In genomic region chr9:113532809-113533190, GRCh38 we compare ENCODE assay signal across 29 cellular contexts.
"Had no signal": no experiment of that assay in that cellular context is flagged by ENCODE, and none has a peak within 500 bp of the region (broad histone marks: within the 10 kb centered on the region; RNA-seq: fewer than 3 reads in every experiment).

No MANE protein-coding gene starts in this region.

- H3K27me3 Mint-ChIP-seq: activated CD4-positive, alpha-beta memory T cell treated with anti-CD3 and anti-CD28 coated beads, Interleukin-2, amount 10 ng/mL, durations not matched to agents 7 days and 5 days; activated naive CD4-positive, alpha-beta T cell treated with anti-CD3 and anti-CD28 coated beads, Interleukin-2, amount 50 U/mL, for 24 hours had no signal

- H3K27ac ChIP-seq: adrenal gland, breast epithelium, Peyer's patch, RWPE1, SJCRH30, VCaP had no signal

- H3K27me3 ChIP-seq: adrenal gland, breast epithelium, Peyer's patch, SJCRH30 had no signal

- H3K4me3 Mint-ChIP-seq: activated CD4-positive, alpha-beta memory T cell treated with anti-CD3 and anti-CD28 coated beads, Interleukin-2, amount 10 ng/mL, durations not matched to agents 7 days and 5 days; activated naive CD4-positive, alpha-beta T cell treated with anti-CD3 and anti-CD28 coated beads, Interleukin-2, amount 50 U/mL, for 24 hours; activated T-cell treated with anti-CD3 and anti-CD28 coated beads, Interleukin-2, amount 50 U/mL, for 72 hours had no signal

- H3K4me2 ChIP-seq: SK-N-SH had no signal

- ATAC-seq: activated T-cell treated with anti-CD3 and anti-CD28 coated beads, Interleukin-2, amount 50 U/mL, for 72 hours; K562 had no signal

- H3K4me3 ChIP-seq: adrenal gland, breast epithelium, K562, Peyer's patch, SJCRH30 had no signal

- H3K9me3 ChIP-seq: adrenal gland, breast epithelium, Peyer's patch, SJCRH30, SK-N-SH had no signal

- DNase-seq: activated CD4-positive, alpha-beta memory T cell treated with anti-CD3 and anti-CD28 coated beads, Interleukin-2, amount 10 ng/mL, durations not matched to agents 7 days and 5 days; activated CD4-positive, alpha-beta T cell treated with anti-CD3 and anti-CD28 coated beads, Interleukin-2, amount 50 U/mL, for 1 hour; activated CD4-positive, CD25-positive, alpha-beta regulatory T cell; activated gamma-delta T cell treated with Interleukin-2 at 50 U/mL for 16 hours; activated T-cell treated with anti-CD3 and anti-CD28 coated beads for 4 hours; activated T-cell treated with anti-CD3 and anti-CD28 coated beads, Interleukin-2, amount 50 U/mL, for 72 hours; adrenal gland; anterior cingulate cortex; Karpas-422; MM.1S; NCI-H1105; NCI-H1436 treated with DMSO at 0.1 percent for 48 hours; NCI-H187; NCI-H2081; NCI-H510A treated with DMSO at 0.1 percent for 48 hours; NCI-H69; NK-92 treated with Interleukin-12 subunit alpha and Interleukin-12 subunit beta, amount 100 ng/mL, for 24 hours; OCI-M1; Right ventricle myocardium superior; SJCRH30; SK-N-SH; T-helper 1 cell had no signal

- H3K9ac ChIP-seq: SK-N-SH had no signal

- H3K4me1 ChIP-seq: breast epithelium had no signal

- H3K9me3 Mint-ChIP-seq: activated CD4-positive, alpha-beta memory T cell treated with anti-CD3 and anti-CD28 coated beads, Interleukin-2, amount 10 ng/mL, durations not matched to agents 7 days and 5 days; activated naive CD4-positive, alpha-beta T cell treated with anti-CD3 and anti-CD28 coated beads, Interleukin-2, amount 50 U/mL, for 24 hours; activated T-cell treated with anti-CD3 and anti-CD28 coated beads, Interleukin-2, amount 50 U/mL, for 72 hours; activated T-helper 2 cell treated with anti-CD3 and anti-CD28 coated beads, Interferon-gamma antibody, Interleukin-2, Interleukin-4, amounts not matched to agents 10 μg/mL and 5 μg/mL and 100 μg/mL, durations not matched to agents 14 hours and 24 hours and 36 hours had no signal

- H3K36me3 ChIP-seq: breast epithelium, SJCRH30 had no signal

- FAIRE-seq: K562 had no signal

- H3K4me1 Mint-ChIP-seq: activated CD4-positive, alpha-beta memory T cell treated with anti-CD3 and anti-CD28 coated beads, Interleukin-2, amount 10 ng/mL, durations not matched to agents 7 days and 5 days had no signal

- H3K27ac Mint-ChIP-seq: activated CD4-positive, alpha-beta memory T cell treated with anti-CD3 and anti-CD28 coated beads, Interleukin-2, amount 10 ng/mL, durations not matched to agents 7 days and 5 days; activated naive CD4-positive, alpha-beta T cell treated with anti-CD3 and anti-CD28 coated beads, Interleukin-2, amount 50 U/mL, for 24 hours; activated T-cell treated with anti-CD3 and anti-CD28 coated beads, Interleukin-2, amount 50 U/mL, for 72 hours; activated T-helper 2 cell treated with anti-CD3 and anti-CD28 coated beads, Interferon-gamma antibody, Interleukin-2, Interleukin-4, amounts not matched to agents 10 μg/mL and 5 μg/mL and 100 μg/mL, durations not matched to agents 14 hours and 24 hours and 36 hours had no signal
